ENCODE assay signal across 16 cellular contexts in the genomic region with DNA sequence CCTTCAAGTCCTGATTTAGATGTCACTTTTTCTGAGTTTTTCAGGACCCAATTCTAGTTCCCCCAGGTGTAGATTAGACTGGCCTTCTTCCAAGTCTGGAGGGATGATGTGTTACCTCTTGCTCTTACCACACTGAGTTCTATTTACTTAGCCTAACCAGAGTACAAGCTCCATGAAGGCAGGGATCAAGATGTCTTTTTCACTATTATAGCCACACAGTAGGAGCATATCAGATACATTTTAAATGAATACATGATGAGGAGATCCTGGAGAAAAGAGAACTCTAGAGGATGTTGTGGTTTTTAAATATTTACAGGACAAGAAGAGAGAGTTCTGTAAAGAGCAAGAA.
"Had no signal": no experiment of that assay in that cellular context is flagged by ENCODE, and none has a peak within 500 bp of the region (broad histone marks: within the 10 kb centered on the region; RNA-seq: fewer than 3 reads in every experiment).

No MANE protein-coding gene starts in this region.

- H2AFZ ChIP-seq: neural progenitor cell had no signal

- H3K4me2 ChIP-seq: neural progenitor cell had no signal

- H3K9me3 ChIP-seq: pancreas, tibial nerve, vagina had no signal

- H3K9me3 Mint-ChIP-seq: activated CD4-positive, alpha-beta T cell treated with anti-CD3 and anti-CD28 coated beads, Interleukin-2, amount 10 ng/mL, durations not matched to agents 7 days and 5 days; activated naive CD8-positive, alpha-beta T cell treated with anti-CD3 and anti-CD28 coated beads, Interleukin-2, amount 10 ng/mL, durations not matched to agents 7 days and 5 days; activated T-cell treated with anti-CD3 and anti-CD28 coated beads, Interleukin-2, amount 50 U/mL, for 72 hours; dendritic cell treated with granulocyte-macrophage colony-stimulating factor and Interleukin-4, amounts not matched to agents 40 ng/mL and 50 ng/mL, for 4 days; neural progenitor cell had no signal

- H3K27me3 ChIP-seq: neural progenitor cell, pancreas, tibial nerve, vagina had no signal

- H3K4me3 Mint-ChIP-seq: activated CD4-positive, alpha-beta T cell treated with anti-CD3 and anti-CD28 coated beads, Interleukin-2, amount 10 ng/mL, durations not matched to agents 7 days and 5 days; activated naive CD8-positive, alpha-beta T cell treated with anti-CD3 and anti-CD28 coated beads, Interleukin-2, amount 10 ng/mL, durations not matched to agents 7 days and 5 days; activated T-cell treated with anti-CD3 and anti-CD28 coated beads, Interleukin-2, amount 50 U/mL, for 72 hours; dendritic cell treated with granulocyte-macrophage colony-stimulating factor and Interleukin-4, amounts not matched to agents 40 ng/mL and 50 ng/mL, for 4 days; mesothelial cell of epicardium; neural progenitor cell had no signal

- H3K36me3 ChIP-seq: neural progenitor cell had no signal

- H3K27ac Mint-ChIP-seq: activated CD4-positive, alpha-beta T cell treated with anti-CD3 and anti-CD28 coated beads, Interleukin-2, amount 10 ng/mL, durations not matched to agents 7 days and 5 days; activated naive CD8-positive, alpha-beta T cell treated with anti-CD3 and anti-CD28 coated beads, Interleukin-2, amount 10 ng/mL, durations not matched to agents 7 days and 5 days; activated T-cell treated with anti-CD3 and anti-CD28 coated beads, Interleukin-2, amount 50 U/mL, for 72 hours; dendritic cell treated with granulocyte-macrophage colony-stimulating factor and Interleukin-4, amounts not matched to agents 40 ng/mL and 50 ng/mL, for 4 days; mesothelial cell of epicardium; neural progenitor cell had no signal

- H3K27me3 Mint-ChIP-seq: activated CD4-positive, alpha-beta T cell treated with anti-CD3 and anti-CD28 coated beads, Interleukin-2, amount 10 ng/mL, durations not matched to agents 7 days and 5 days; activated naive CD8-positive, alpha-beta T cell treated with anti-CD3 and anti-CD28 coated beads, Interleukin-2, amount 10 ng/mL, durations not matched to agents 7 days and 5 days; dendritic cell treated with granulocyte-macrophage colony-stimulating factor and Interleukin-4, amounts not matched to agents 40 ng/mL and 50 ng/mL, for 4 days had no signal

- DNase-seq: activated CD4-positive, alpha-beta T cell treated with anti-CD3 and anti-CD28 coated beads, Interleukin-2, amount 10 ng/mL, durations not matched to agents 7 days and 5 days; activated CD8-positive, alpha-beta memory T cell treated with anti-CD3 and anti-CD28 coated beads, Interleukin-2, amount 50 U/mL, for 48 hours; activated gamma-delta T cell treated with Interleukin-2 at 50 U/mL for 16 hours; activated naive CD8-positive, alpha-beta T cell treated with anti-CD3 and anti-CD28 coated beads, Interleukin-2, amount 10 ng/mL, durations not matched to agents 7 days and 5 days; activated T-cell treated with anti-CD3 and anti-CD28 coated beads, Interleukin-2, amount 50 U/mL, for 72 hours; hippocampal formation; left ventricle myocardium superior; pancreas; stimulated activated CD4-positive, alpha-beta T cell treated with anti-CD3 and anti-CD28 coated beads, Interleukin-12 subunit alpha, Interleukin-12 subunit beta, amount 100 ng/mL, for 4 hours; stimulated activated CD4-positive, alpha-beta T cell treated with anti-CD3 and anti-CD28 coated beads, Interleukin-2, amount 100 ng/mL, for 24 hours; substantia nigra had no signal

- H3K27ac ChIP-seq: neural progenitor cell, pancreas, vagina had no signal

- H3K9ac ChIP-seq: neural progenitor cell had no signal

- H3K4me3 ChIP-seq: neural progenitor cell, pancreas, tibial nerve, vagina had no signal

- H3K4me1 Mint-ChIP-seq: neural progenitor cell had no signal

- ATAC-seq: activated T-cell treated with anti-CD3 and anti-CD28 coated beads, Interleukin-2, amount 50 U/mL, for 72 hours; left ventricle myocardium superior had no signal

- H3K4me1 ChIP-seq: neural progenitor cell, pancreas, vagina had no signal
